8 cellular contexts compared by ENCODE assay signal in the genomic region with DNA sequence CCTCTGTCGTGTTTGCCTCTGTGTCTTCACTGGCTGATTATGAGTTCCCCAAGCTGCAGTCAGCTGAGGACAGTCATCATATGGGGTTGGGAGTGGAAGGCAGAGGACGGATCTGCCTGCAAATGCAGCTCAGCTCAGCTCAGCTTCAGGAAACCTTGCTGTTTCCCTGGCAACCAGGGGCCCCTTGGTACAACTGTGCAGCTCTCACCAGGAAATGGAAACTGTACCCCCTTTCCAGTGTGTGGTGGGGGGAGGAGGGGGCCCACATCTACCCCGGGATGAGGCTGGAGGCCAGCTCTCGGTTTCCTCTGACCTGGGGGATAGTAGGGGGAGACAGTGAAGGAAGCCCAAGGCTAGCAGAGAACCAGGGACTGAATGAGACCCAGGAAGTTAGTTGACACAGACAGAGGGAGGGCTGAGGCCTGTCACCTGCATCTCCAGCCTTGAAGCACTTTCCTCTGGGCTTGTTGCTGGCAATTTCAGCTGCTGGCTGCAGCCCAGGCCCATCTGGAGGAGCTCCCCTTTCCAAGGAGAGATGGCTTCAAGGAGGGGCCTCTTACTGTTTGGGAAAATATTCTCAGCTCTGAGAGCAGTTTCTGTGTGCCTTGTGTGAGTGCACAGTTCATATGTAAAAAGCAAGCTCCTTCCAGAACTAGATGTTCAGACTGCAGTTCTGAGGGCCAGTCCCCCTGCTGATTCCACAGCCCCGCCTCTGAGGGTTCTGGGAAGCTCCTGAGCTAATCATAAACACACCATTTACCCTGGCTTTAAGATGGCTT. TPM values are rescaled to one million over a fixed set of nuclear protein-coding genes. Genes with fewer than 3 reads are reported as not detected.
DNase-seq lines count a peak whose midpoint lies in the region; ATAC-seq and TF ChIP-seq lines count a peak whose summit lies in the region.

No MANE protein-coding gene starts in this region.

- peaks cover 36% of the 10 kb centered on the region for H3K36me3 ChIP-seq in DND-41 (ENCODE audit: insufficient read depth, low read length)

- CTCF ChIA-PET in activated CD4-positive, alpha-beta memory T cell treated with anti-CD3 and anti-CD28 coated beads, Interleukin-2, amount 10 ng/mL, durations not matched to agents 7 days and 5 days (lab: Charles Lee): interaction anchor here (1.0 to 4.3 kb wide), 8 partner anchors 11 to 99 kb away, joined by 3 to 49 read pairs (median 10); no protein-coding TSS in a partner anchor

- H3K4me3 ChIP-seq in DND-41 (ENCODE audit: low read depth in 1 of 2, low read length in 2 of 2): peak overlapping the region in 1 of 2 experiments; percentile 17; a peak in 2 of 4 replicates

- H3K4me2 ChIP-seq in DND-41 (ENCODE audit: insufficient read depth, low read length): peak overlapping the region; percentile 61

- POLR2A ChIA-PET in activated CD4-positive, alpha-beta memory T cell treated with anti-CD3 and anti-CD28 coated beads, Interleukin-2, amount 10 ng/mL, durations not matched to agents 7 days and 5 days (lab: Charles Lee): interaction anchor here (0.7 to 5.2 kb wide), 22 partner anchors 9 to 450 kb away, joined by 3 to 30 read pairs (median 4); a partner anchor contains a TSS

- no peaks in the 10 kb centered on the region for H3K27me3 Mint-ChIP-seq in activated CD4-positive, alpha-beta memory T cell treated with anti-CD3 and anti-CD28 coated beads, Interleukin-2, amount 10 ng/mL, durations not matched to agents 7 days and 5 days
- peaks cover 8% of the 10 kb centered on the region for H3K27me3 Mint-ChIP-seq in endothelial cell (ENCODE audit: unreplicated experiment)

- H4K20me1 ChIP-seq in DND-41 (ENCODE audit: insufficient read depth, low read length): peaks cover 36% of the 10 kb centered on the region

- no peaks in the 10 kb centered on the region for H3K27me3 ChIP-seq in DND-41 (ENCODE audit: insufficient read depth, low read length, poor library complexity)

- peak overlapping the region; percentile 50 for H3K4me3 Mint-ChIP-seq in activated CD4-positive, alpha-beta memory T cell treated with anti-CD3 and anti-CD28 coated beads, Interleukin-2, amount 10 ng/mL, durations not matched to agents 7 days and 5 days
- peak overlapping the region; percentile 44 for H3K4me3 Mint-ChIP-seq in endothelial cell (ENCODE audit: unreplicated experiment)

- H2AFZ ChIP-seq in DND-41 (ENCODE audit: low read depth, low read length): peak overlapping the region; percentile 54; the same call in 1 of the 2 replicates

- H3K27ac ChIP-seq in DND-41 (ENCODE audit: low read length): peak overlapping the region; percentile 84

- ATAC-seq in DND-41 (ENCODE audit: insufficient read depth, low read depth) (peak; percentile 89), GM21367 (IDR thresholded peaks at IDR 0.05; ENCODE audit: unreplicated experiment) (peak; percentile 63), omental fat pad (ENCODE audit: low FRiP score) (peak; percentile 24)

- peak; percentile 84 for DNase-seq in DND-41
- peak; percentile 47 for DNase-seq in KG1 (lab: John Stamatoyannopoulos, UW)
- peak; percentile 83 for DNase-seq in activated CD4-positive, alpha-beta memory T cell treated with anti-CD3 and anti-CD28 coated beads, Interleukin-2, amount 10 ng/mL, durations not matched to agents 7 days and 5 days
- peak; percentile 29 for DNase-seq in endothelial cell (ENCODE audit: low spot score)
- no peak for DNase-seq in omental fat pad (ENCODE audit: low spot score)
- peak; percentile 53 for DNase-seq in ureter (ENCODE audit: low spot score)
- no peak for DNase-seq in amniotic stem cell (lab: John Stamatoyannopoulos, UW)

- no peaks in the 10 kb centered on the region for H3K9me3 ChIP-seq in DND-41 (ENCODE audit: insufficient read depth, low read length, severe bottlenecking)

- peaks cover 95% of the 10 kb centered on the region for H3K4me1 Mint-ChIP-seq in activated CD4-positive, alpha-beta memory T cell treated with anti-CD3 and anti-CD28 coated beads, Interleukin-2, amount 10 ng/mL, durations not matched to agents 7 days and 5 days
- H3K4me1 Mint-ChIP-seq in endothelial cell (ENCODE audit: unreplicated experiment): peaks cover 54% of the 10 kb centered on the region

- peak overlapping the region; percentile 49 for H3K9ac ChIP-seq in DND-41 (ENCODE audit: low read depth, low read length)

- TF ChIP-seq CTCF in DND-41 (IDR thresholded peaks at IDR 0.05; ENCODE audit: borderline replicate concordance, extremely low read depth, low read length, poor library complexity, severe bottlenecking) (peak; percentile 7), endothelial cell (IDR thresholded peaks at IDR 0.05; ENCODE audit: unreplicated experiment) (no peak), omental fat pad (IDR thresholded peaks at IDR 0.05) (no peak)

- H3K27ac Mint-ChIP-seq in activated CD4-positive, alpha-beta memory T cell treated with anti-CD3 and anti-CD28 coated beads, Interleukin-2, amount 10 ng/mL, durations not matched to agents 7 days and 5 days: peak overlapping the region; percentile 96
- peak overlapping the region; percentile 86 for H3K27ac Mint-ChIP-seq in endothelial cell (ENCODE audit: unreplicated experiment)

- H3K36me3 Mint-ChIP-seq in activated CD4-positive, alpha-beta memory T cell treated with anti-CD3 and anti-CD28 coated beads, Interleukin-2, amount 10 ng/mL, durations not matched to agents 7 days and 5 days (ENCODE audit: low read depth): peaks cover 75% of the 10 kb centered on the region
- peaks cover 16% of the 10 kb centered on the region for H3K36me3 Mint-ChIP-seq in endothelial cell (ENCODE audit: low read depth, unreplicated experiment)

- peaks cover 66% of the 10 kb centered on the region for H3K4me1 ChIP-seq in DND-41 (ENCODE audit: insufficient read depth, low read length)

- no peaks in the 10 kb centered on the region for H3K9me3 Mint-ChIP-seq in activated CD4-positive, alpha-beta memory T cell treated with anti-CD3 and anti-CD28 coated beads, Interleukin-2, amount 10 ng/mL, durations not matched to agents 7 days and 5 days
- no peaks in the 10 kb centered on the region for H3K9me3 Mint-ChIP-seq in endothelial cell (ENCODE audit: unreplicated experiment)

- H3K79me2 ChIP-seq in DND-41 (ENCODE audit: insufficient read depth, low read length): peaks cover 94% of the 10 kb centered on the region

RNA-seq across cellular contexts. Expression of a gene that starts 6.9 kb away (rescaled TPM):
- total RNA-seq in activated CD4-positive, alpha-beta memory T cell treated with anti-CD3 and anti-CD28 coated beads, Interleukin-2, amount 10 ng/mL, durations not matched to agents 7 days and 5 days: 100 to 1,000 TPM; 603 to 606 TPM
- total RNA-seq in endothelial cell (ENCODE audit: unreplicated experiment) (224 TPM), omental fat pad (100 to 1,000 TPM; 216 to 505 (median 379) TPM), ureter (123 TPM)

Comparison
In these comparisons a context has a peak if more than half of its experiments do, and no peak if none do; other contexts are left out.
1. ATAC-seq: peak in every context shown above with its lines; median percentile 89 in DND-41; 63 in GM21367; 24 in omental fat pad.
2. DNase-seq: peak in DND-41 (single experiment), KG1 (single experiment), activated CD4-positive, alpha-beta memory T cell treated with anti-CD3 and anti-CD28 coated beads, Interleukin-2, amount 10 ng/mL, durations not matched to agents 7 days and 5 days (single experiment), endothelial cell (single experiment) and ureter (single experiment); none in omental fat pad (single experiment) and amniotic stem cell (single experiment).